In the genomic region with DNA sequence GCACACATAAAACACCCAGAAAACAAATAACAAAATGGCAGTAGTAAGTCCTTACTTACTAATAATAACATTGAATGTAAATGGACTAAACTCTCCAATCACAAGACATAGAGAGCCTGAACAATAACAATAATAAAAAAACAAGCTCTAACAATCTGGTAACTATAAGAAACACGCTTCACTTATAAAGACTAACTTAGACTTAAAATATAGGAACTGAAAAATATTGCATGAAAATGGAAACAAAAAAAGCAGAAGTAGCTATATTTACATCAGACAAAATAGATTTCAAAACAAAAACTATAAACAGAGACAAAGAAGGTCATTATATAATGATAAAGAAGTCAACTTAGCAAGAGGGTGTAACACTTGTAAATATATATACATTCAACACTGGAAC, we compare ENCODE assay signal across 13 cellular contexts.
DNase-seq lines count a peak whose midpoint lies in the region; ATAC-seq and TF ChIP-seq lines count a peak whose summit lies in the region.
"Had no signal": no experiment of that assay in that cellular context is flagged by ENCODE, and none has a peak within 500 bp of the region (broad histone marks: within the 10 kb centered on the region; RNA-seq: fewer than 3 reads in every experiment).

No MANE protein-coding gene starts in this region.

- DNase-seq in SIG-M5 treated with dmso at 0.1 percent for 504 hours (lab: John Stamatoyannopoulos, UW; ENCODE audit: unreplicated experiment) (peak; percentile 87), progenitor cell of endocrine pancreas (ENCODE audit: low spot score, unreplicated experiment) (no peak), middle frontal gyrus (ENCODE audit: extremely low spot score, low spot score) (no peak), osteocyte (ENCODE audit: extremely low spot score, unreplicated experiment) (no peak), NCI-H2029 treated with DMSO at 0.1 percent for 48 hours (lab: John Stamatoyannopoulos, UW) (no peak)
- DNase-seq: kidney glomerular epithelial cell, NCI-H1694 treated with DMSO at 0.1 percent for 48 hours, sigmoid colon had no signal

- H3K27ac Mint-ChIP-seq in progenitor cell of endocrine pancreas (no peak overlapping the region), osteocyte (ENCODE audit: unreplicated experiment) (no peak overlapping the region)
- H3K27ac Mint-ChIP-seq: activated naive CD8-positive, alpha-beta T cell; stimulated activated naive CD8-positive, alpha-beta T cell treated with anti-CD3 and anti-CD28 coated beads, Interleukin-15, Interleukin-2, amounts not matched to agents 100 ng/mL and 50 ng/mL, for 24 hours had no signal

- H3K4me1 Mint-ChIP-seq in progenitor cell of endocrine pancreas (ENCODE audit: low read depth) = no peaks in the 10 kb centered on the region
- peaks cover 1% of the 10 kb centered on the region for H3K4me1 Mint-ChIP-seq in osteocyte (ENCODE audit: unreplicated experiment)

- no peak for TF ChIP-seq CTCF in progenitor cell of endocrine pancreas (IDR thresholded peaks at IDR 0.05; ENCODE audit: unreplicated experiment)
- no peak for TF ChIP-seq CTCF in osteocyte (IDR thresholded peaks at IDR 0.05)

- H3K9me3 Mint-ChIP-seq in progenitor cell of endocrine pancreas (ENCODE audit: low read depth) (peaks cover 21% of the 10 kb centered on the region), osteocyte (ENCODE audit: unreplicated experiment) (peaks cover 12% of the 10 kb centered on the region)
- H3K9me3 Mint-ChIP-seq: stimulated activated naive CD8-positive, alpha-beta T cell treated with anti-CD3 and anti-CD28 coated beads, Interleukin-15, Interleukin-2, amounts not matched to agents 100 ng/mL and 50 ng/mL, for 24 hours had no signal

- peak; percentile 75 for ATAC-seq in GM18498 (IDR thresholded peaks at IDR 0.05; ENCODE audit: unreplicated experiment)
- ATAC-seq in GM21515 (IDR thresholded peaks at IDR 0.05; ENCODE audit: unreplicated experiment) = peak; percentile 82
- peak; percentile 91 for ATAC-seq in HG03159 (IDR thresholded peaks at IDR 0.05; ENCODE audit: unreplicated experiment)

- H3K4me3 Mint-ChIP-seq in progenitor cell of endocrine pancreas (ENCODE audit: low read depth) (no peak overlapping the region), osteocyte (ENCODE audit: unreplicated experiment) (no peak overlapping the region)
- H3K4me3 Mint-ChIP-seq: activated naive CD8-positive, alpha-beta T cell; stimulated activated naive CD8-positive, alpha-beta T cell treated with anti-CD3 and anti-CD28 coated beads, Interleukin-15, Interleukin-2, amounts not matched to agents 100 ng/mL and 50 ng/mL, for 24 hours had no signal

- no peaks in the 10 kb centered on the region for H3K27me3 Mint-ChIP-seq in progenitor cell of endocrine pancreas
- H3K27me3 Mint-ChIP-seq in osteocyte (ENCODE audit: unreplicated experiment) = no peaks in the 10 kb centered on the region
- H3K27me3 Mint-ChIP-seq: activated naive CD8-positive, alpha-beta T cell; stimulated activated naive CD8-positive, alpha-beta T cell treated with anti-CD3 and anti-CD28 coated beads, Interleukin-15, Interleukin-2, amounts not matched to agents 100 ng/mL and 50 ng/mL, for 24 hours had no signal

- H3K36me3 Mint-ChIP-seq in progenitor cell of endocrine pancreas (ENCODE audit: insufficient read depth) (no peaks in the 10 kb centered on the region), osteocyte (ENCODE audit: unreplicated experiment) (no peaks in the 10 kb centered on the region)
